In genomic region chr21:10465524-10466110, GRCh38 we compare ENCODE assay signal across 10 cellular contexts. TPM values are rescaled to one million over a fixed set of nuclear protein-coding genes. Genes with fewer than 3 reads are reported as not detected.
A peak's percentile ranks its signal among the peaks of the same experiment; 100 is the strongest.
DNase-seq lines count a peak whose midpoint lies in the region; ATAC-seq and TF ChIP-seq lines count a peak whose summit lies in the region.
"Not testable (repeated sequence)": the region's sequence is repeated elsewhere in the genome, so short reads cannot be mapped to it uniquely, and the experiment has no call there.
"Had no signal": no experiment of that assay in that cellular context is flagged by ENCODE, and none has a peak within 500 bp of the region (broad histone marks: within the 10 kb centered on the region; RNA-seq: fewer than 3 reads in every experiment).

No MANE protein-coding gene starts in this region.

- not testable (repeated sequence) for H3K27me3 ChIP-seq in PC-3 (ENCODE audit: low read length); esophagus muscularis mucosa; lower lobe of right lung (ENCODE audit: low read depth)

- not testable (repeated sequence) for H3F3A ChIP-seq in PC-3 (ENCODE audit: low read length, unreplicated experiment)

- not testable (repeated sequence) for H3K27ac Mint-ChIP-seq in activated naive CD8-positive, alpha-beta T cell treated with anti-CD3 and anti-CD28 coated beads, Interleukin-2, amount 50 U/mL, for 24 hours; osteocyte (ENCODE audit: unreplicated experiment)

- not testable (repeated sequence) for H3K4me3 Mint-ChIP-seq in activated naive CD8-positive, alpha-beta T cell treated with anti-CD3 and anti-CD28 coated beads, Interleukin-2, amount 50 U/mL, for 24 hours; osteocyte (ENCODE audit: unreplicated experiment)

- 65% methylated on average over 10 of the region's 10 CpGs for WGBS in esophagus muscularis mucosa

- H2AFZ ChIP-seq in PC-3 (ENCODE audit: low read length) = not testable (repeated sequence)

- TF ChIP-seq EP300 in esophagus muscularis mucosa (IDR thresholded peaks at IDR 0.05) = not testable (repeated sequence)

- H3K4me1 Mint-ChIP-seq in activated naive CD8-positive, alpha-beta T cell treated with anti-CD3 and anti-CD28 coated beads, Interleukin-2, amount 50 U/mL, for 24 hours; osteocyte (ENCODE audit: unreplicated experiment): not testable (repeated sequence)

- H3K36me3 Mint-ChIP-seq in activated naive CD8-positive, alpha-beta T cell treated with anti-CD3 and anti-CD28 coated beads, Interleukin-2, amount 50 U/mL, for 24 hours (ENCODE audit: low read depth); osteocyte (ENCODE audit: unreplicated experiment): not testable (repeated sequence)

- H3K9ac ChIP-seq in PC-3 (ENCODE audit: low read length) = not testable (repeated sequence)

- not testable (repeated sequence) for H3K36me3 ChIP-seq in PC-3 (ENCODE audit: low read depth, low read length); esophagus muscularis mucosa; lower lobe of right lung

- H3K27ac ChIP-seq in PC-3 (ENCODE audit: low read length); esophagus muscularis mucosa (replicated peaks in 1 of 4); lower lobe of right lung: not testable (repeated sequence)

- intact Hi-C loops in PC-3 (cut with micrococcal nuclease); esophagus muscularis mucosa (cut with DNase I); left ventricle myocardium superior (cut with micrococcal nuclease); lower lobe of right lung (cut with DNase I): not testable (repeated sequence)

- ATAC-seq in PC-3 (peak; percentile 20; the same call in 1 of the 2 replicates), left ventricle myocardium superior (peak; percentile 26), lower lobe of right lung (peak; percentile 31 to 53)
- peak; percentile 25 for ATAC-seq in activated naive CD8-positive, alpha-beta T cell treated with anti-CD3 and anti-CD28 coated beads, Interleukin-2, amount 50 U/mL, for 24 hours
- ATAC-seq in stimulated activated naive CD8-positive, alpha-beta T cell treated with anti-CD3 and anti-CD28 coated beads, Interleukin-15, Interleukin-2, amounts not matched to agents 100 U/mL and 50 U/mL, for 24 hours = peak; percentile 24

- H3K9me3 Mint-ChIP-seq in activated naive CD8-positive, alpha-beta T cell treated with anti-CD3 and anti-CD28 coated beads, Interleukin-2, amount 50 U/mL, for 24 hours; osteocyte (ENCODE audit: unreplicated experiment): not testable (repeated sequence)

- BruUV-seq in PC-3 (replicated peaks; lab: Mats Ljungman, UMichigan) = not testable (repeated sequence)

- H3K9me3 ChIP-seq in PC-3 (ENCODE audit: low read length) = peaks cover 27% of the 10 kb centered on the region
- not testable (repeated sequence) for H3K9me3 ChIP-seq in esophagus muscularis mucosa, lower lobe of right lung

- CTCF ChIA-PET in PC-3 (lab: Charles Lee) = not testable (repeated sequence)

- H3K4me3 ChIP-seq in PC-3 (ENCODE audit: low read length); esophagus muscularis mucosa; lower lobe of right lung: not testable (repeated sequence)

- H3K79me2 ChIP-seq in PC-3 (ENCODE audit: low read length) = not testable (repeated sequence)

- H3K4me2 ChIP-seq in PC-3 (ENCODE audit: low read length) = not testable (repeated sequence)

- TF ChIP-seq CTCF in PC-3 (conservative IDR thresholded peaks at IDR 0.05; ENCODE audit: low read depth, low read length); esophagus muscularis mucosa (IDR thresholded peaks at IDR 0.05); lower lobe of right lung (IDR thresholded peaks at IDR 0.05); osteocyte (IDR thresholded peaks at IDR 0.05): not testable (repeated sequence)

- TF ChIP-seq POLR2A in esophagus muscularis mucosa (IDR thresholded peaks at IDR 0.05; ENCODE audit: low read depth) = not testable (repeated sequence)

- H4K20me1 ChIP-seq in PC-3 (ENCODE audit: low read length) = not testable (repeated sequence)

- not testable (repeated sequence) for DNase-seq in PC-3; activated naive CD8-positive, alpha-beta T cell treated with anti-CD3 and anti-CD28 coated beads, Interleukin-2, amount 50 U/mL, for 24 hours; stimulated activated naive CD8-positive, alpha-beta T cell treated with anti-CD3 and anti-CD28 coated beads, Interleukin-15, Interleukin-2, amounts not matched to agents 100 U/mL and 50 U/mL, for 24 hours
- peak; percentile 97 for DNase-seq in esophagus muscularis mucosa (ENCODE audit: extremely low spot score)
- peak; percentile 37 for DNase-seq in left ventricle myocardium superior
- DNase-seq in lower lobe of right lung = peak; percentile 61
- peak; percentile 92 for DNase-seq in osteocyte (ENCODE audit: extremely low spot score, unreplicated experiment)

- POLR2A ChIA-PET in PC-3 (lab: Charles Lee; ENCODE audit: unreplicated experiment) = not testable (repeated sequence)

- not testable (repeated sequence) for H3K9me2 ChIP-seq in PC-3 (replicated peaks; ENCODE audit: low read length)

- H3K27me3 Mint-ChIP-seq in activated naive CD8-positive, alpha-beta T cell treated with anti-CD3 and anti-CD28 coated beads, Interleukin-2, amount 50 U/mL, for 24 hours; osteocyte (ENCODE audit: unreplicated experiment): not testable (repeated sequence)

- not testable (repeated sequence) for H3K4me1 ChIP-seq in PC-3 (ENCODE audit: insufficient read depth, low read length); esophagus muscularis mucosa; lower lobe of right lung

RNA-seq across cellular contexts. Expression of gene TPTE, which starts 55.8 kb away (rescaled TPM):
- not detected in 2 replicates for total RNA-seq in PC-3 (2014; rRNA removed)
- not detected for total RNA-seq in esophagus muscularis mucosa
- not detected for total RNA-seq in left ventricle myocardium superior
- not detected for total RNA-seq in lower lobe of right lung
- not detected in 2 replicates for total RNA-seq in osteocyte
- total RNA-seq: GM23338, myocyte, OCI-LY7 had no signal
